20 cellular contexts compared by ENCODE assay signal in the genomic region with DNA sequence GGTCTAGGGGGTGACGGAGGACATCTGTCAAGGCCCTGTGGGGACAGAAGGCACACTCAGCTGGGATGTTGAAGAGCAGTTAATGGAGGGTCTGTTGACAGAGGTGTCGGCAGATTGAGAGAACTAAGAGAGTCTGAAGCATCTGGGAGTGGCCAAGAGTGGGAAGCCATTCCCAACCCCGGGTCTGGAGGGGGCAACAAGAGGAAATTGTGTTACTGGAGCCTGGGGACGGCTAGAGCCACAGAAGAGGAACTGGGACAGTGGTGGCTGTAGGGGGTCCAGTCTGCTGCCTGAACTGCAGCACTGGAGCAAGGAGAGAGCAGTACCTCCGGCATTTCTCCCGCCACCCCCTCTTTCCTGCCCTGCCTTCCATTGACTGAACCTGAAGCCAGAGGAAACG.
DNase-seq lines count a peak whose midpoint lies in the region; ATAC-seq and TF ChIP-seq lines count a peak whose summit lies in the region.
"Had no signal": no experiment of that assay in that cellular context is flagged by ENCODE, and none has a peak within 500 bp of the region (broad histone marks: within the 10 kb centered on the region; RNA-seq: fewer than 3 reads in every experiment).

No MANE protein-coding gene starts in this region.

- peak overlapping the region; percentile 11 for H3K4me3 Mint-ChIP-seq in nephron progenitor cell
- H3K4me3 Mint-ChIP-seq in activated T-helper 17 cell treated with anti-CD3 and anti-CD28 coated beads, Interleukin-2, amount 50 U/mL, for 72 hours: no peak overlapping the region
- H3K4me3 Mint-ChIP-seq: endodermal cell had no signal

- intact Hi-C loops in spleen (cut with DNase I; ENCODE audit: low total_unique reads): no loop called here

- DNase-seq in NCI-H2227 (lab: John Stamatoyannopoulos, UW; ENCODE audit: unreplicated experiment) (peak; percentile 43), NCI-H2227 treated with DMSO at 0.1 percent for 48 hours (lab: John Stamatoyannopoulos, UW) (no peak), MV-4-11 (lab: John Stamatoyannopoulos, UW) (peak; percentile 19), NCI-H748 (lab: John Stamatoyannopoulos, UW; ENCODE audit: unreplicated experiment) (peak; percentile 61), nephron progenitor cell (no peak), spleen (no peak), GM19238 (ENCODE audit: insufficient read length, low spot score) (no peak)
- DNase-seq: BE2C; endodermal cell; esophagus squamous epithelium; IMR-90; lower lobe of right lung; mucosa of descending colon; NK-92 treated with Interleukin-12 subunit alpha and Interleukin-12 subunit beta, amount 100 ng/mL, for 24 hours; RPMI8226; stimulated activated CD4-positive, alpha-beta T cell treated with anti-CD3 and anti-CD28 coated beads, Interleukin-15, amount 100 ng/mL, for 24 hours had no signal

- TF ChIP-seq POLR2A in spleen (IDR thresholded peaks at IDR 0.05): no peak

- H3K4me3 ChIP-seq in spleen: no peak overlapping the region
- H3K4me3 ChIP-seq: esophagus squamous epithelium, HAP-1, lower lobe of right lung, mucosa of descending colon, SK-N-MC had no signal

- H3K36me3 ChIP-seq in spleen: no peaks in the 10 kb centered on the region
- H3K36me3 ChIP-seq: BE2C, esophagus squamous epithelium, HAP-1, lower lobe of right lung had no signal

- no peaks in the 10 kb centered on the region for H3K27me3 ChIP-seq in spleen (replicated peaks in 1 of 7)
- H3K27me3 ChIP-seq: BE2C, esophagus squamous epithelium had no signal

- H3K4me1 Mint-ChIP-seq in nephron progenitor cell: peaks cover 78% of the 10 kb centered on the region
- H3K4me1 Mint-ChIP-seq in activated T-helper 17 cell treated with anti-CD3 and anti-CD28 coated beads, Interleukin-2, amount 50 U/mL, for 72 hours: no peaks in the 10 kb centered on the region
- H3K4me1 Mint-ChIP-seq: endodermal cell had no signal

- H3K9me3 Mint-ChIP-seq in nephron progenitor cell: peaks cover 5% of the 10 kb centered on the region
- H3K9me3 Mint-ChIP-seq in activated T-helper 17 cell treated with anti-CD3 and anti-CD28 coated beads, Interleukin-2, amount 50 U/mL, for 72 hours: no peaks in the 10 kb centered on the region
- H3K9me3 Mint-ChIP-seq: endodermal cell had no signal

- no peak for TF ChIP-seq CTCF in nephron progenitor cell (IDR thresholded peaks at IDR 0.05)
- TF ChIP-seq CTCF in spleen (IDR thresholded peaks at IDR 0.05 in 8 of 11, conservative IDR thresholded peaks at IDR 0.05 in 3 of 11): no peak

- peaks cover 0 to 34% (median 11%) of the 10 kb centered on the region in 6 donors for H3K4me1 ChIP-seq in spleen
- H3K4me1 ChIP-seq: BE2C, HAP-1 had no signal

- peaks cover 11% of the 10 kb centered on the region for H3K36me3 Mint-ChIP-seq in nephron progenitor cell (ENCODE audit: low read depth)
- H3K36me3 Mint-ChIP-seq in activated T-helper 17 cell treated with anti-CD3 and anti-CD28 coated beads, Interleukin-2, amount 50 U/mL, for 72 hours (ENCODE audit: low read depth): no peaks in the 10 kb centered on the region

- H3K27me3 Mint-ChIP-seq in nephron progenitor cell (ENCODE audit: low read depth, poor library complexity): no peaks in the 10 kb centered on the region
- H3K27me3 Mint-ChIP-seq in activated T-helper 17 cell treated with anti-CD3 and anti-CD28 coated beads, Interleukin-2, amount 50 U/mL, for 72 hours: peaks cover 7% of the 10 kb centered on the region

- no peaks in the 10 kb centered on the region for H3K9me3 ChIP-seq in spleen
- H3K9me3 ChIP-seq: BE2C, esophagus squamous epithelium, HAP-1, lower lobe of right lung, mucosa of descending colon had no signal

- no peak for ATAC-seq in activated T-helper 17 cell treated with anti-CD3 and anti-CD28 coated beads, Interleukin-2, amount 50 U/mL, for 72 hours (replicated peaks)
- ATAC-seq: lower lobe of right lung, mucosa of descending colon, sciatic nerve had no signal

- peak overlapping the region; percentile 88 for H3K27ac Mint-ChIP-seq in nephron progenitor cell
- no peak overlapping the region for H3K27ac Mint-ChIP-seq in activated T-helper 17 cell treated with anti-CD3 and anti-CD28 coated beads, Interleukin-2, amount 50 U/mL, for 72 hours
- H3K27ac Mint-ChIP-seq: endodermal cell had no signal

- 49 to 77% (median 69%) methylated on average over 7 of the region's 7 CpGs for WGBS in spleen, 5 donors

- no peak overlapping the region for H3K27ac ChIP-seq in spleen
- H3K27ac ChIP-seq: esophagus squamous epithelium, lower lobe of right lung, SK-N-MC had no signal

Comparison
In these comparisons a context has a peak if more than half of its experiments do, and no peak if none do; other contexts are left out.
1. DNase-seq: peak in NCI-H2227 (single experiment), MV-4-11 (single experiment) and NCI-H748 (single experiment); none in NCI-H2227 treated with DMSO at 0.1 percent for 48 hours (single experiment), nephron progenitor cell (single experiment), spleen (single experiment) and GM19238 (single experiment).